26 cellular contexts compared by ENCODE assay signal in genomic region chr11:32902089-32902665, GRCh38. TPM values are rescaled to one million over a fixed set of nuclear protein-coding genes. Genes with fewer than 3 reads are reported as not detected.
DNase-seq lines count a peak whose midpoint lies in the region; ATAC-seq, FAIRE-seq and TF ChIP-seq lines count a peak whose summit lies in the region.
"Had no signal": no experiment of that assay in that cellular context is flagged by ENCODE, and none has a peak within 500 bp of the region (broad histone marks: within the 10 kb centered on the region; RNA-seq: fewer than 3 reads in every experiment).

No MANE protein-coding gene starts in this region.

- H4K20me1 ChIP-seq in BLaER1 treated with 17β-estradiol and CSF1 and Interleukin-3, amounts not matched to agents 10 nM and 100 nM = peaks cover 56 to 91% (median 83%) of the 10 kb centered on the region in 11 experiments; a peak in 21 of 22 replicates

- in situ Hi-C loops in G401 (cut with HindIII; ENCODE audit: low sequenced_read_pairs) = no loop called here

- peak; percentile 36 for FAIRE-seq in bronchial epithelial cell (lab: Jason Lieb, UNC)

- TF ChIP-seq CTCF in bronchial epithelial cell (IDR thresholded peaks at IDR 0.05; ENCODE audit: insufficient read depth, low read length, severe bottlenecking) (no peak), lower lobe of right lung (IDR thresholded peaks at IDR 0.05) (no peak)

- H3K9ac ChIP-seq in BLaER1 treated with 17β-estradiol and CSF1 and Interleukin-3, amounts not matched to agents 10 nM and 100 nM = no peak overlapping the region
- H3K9ac ChIP-seq: SK-N-SH had no signal

- H3K27me3 ChIP-seq in BLaER1 treated with 17β-estradiol and CSF1 and Interleukin-3, amounts not matched to agents 10 nM and 100 nM = no peaks in the 10 kb centered on the region
- H3K27me3 ChIP-seq in bronchial epithelial cell (ENCODE audit: control insufficient read depth, insufficient read depth, low read length) (no peaks in the 10 kb centered on the region), lower lobe of right lung (ENCODE audit: low read depth) (no peaks in the 10 kb centered on the region)
- H3K27me3 ChIP-seq: heart left ventricle, ovary had no signal

- intact Hi-C loops in lower lobe of right lung (cut with DNase I) = no loop called here

- peak overlapping the region in 9 of 11 experiments; percentile 24 to 77 (median 63); a peak in 17 of 22 replicates for H3K4me2 ChIP-seq in BLaER1 treated with 17β-estradiol and CSF1 and Interleukin-3, amounts not matched to agents 10 nM and 100 nM
- H3K4me2 ChIP-seq: SK-N-SH, smooth muscle cell had no signal

- no peak overlapping the region; a peak in 1 of 20 replicates for H3K4me3 ChIP-seq in BLaER1 treated with 17β-estradiol and CSF1 and Interleukin-3, amounts not matched to agents 10 nM and 100 nM
- H3K4me3 ChIP-seq in bronchial epithelial cell (ENCODE audit: low read depth, low read length) (no peak overlapping the region), lower lobe of right lung (no peak overlapping the region)
- H3K4me3 ChIP-seq: heart left ventricle, mucosa of descending colon, ovary, smooth muscle cell had no signal

- H3K4me1 ChIP-seq in BLaER1 treated with 17β-estradiol and CSF1 and Interleukin-3, amounts not matched to agents 10 nM and 100 nM = peaks cover 0 to 50% (median 13%) of the 10 kb centered on the region in 10 experiments; a peak in 16 of 20 replicates
- peaks cover 26% of the 10 kb centered on the region for H3K4me1 ChIP-seq in lower lobe of right lung

- no peak overlapping the region for H3K27ac ChIP-seq in BLaER1 treated with 17β-estradiol and CSF1 and Interleukin-3, amounts not matched to agents 10 nM and 100 nM
- no peak overlapping the region for H3K27ac ChIP-seq in lower lobe of right lung
- H3K27ac ChIP-seq: heart left ventricle, ovary had no signal

- DNase-seq in HPDE6-E6E7 (ENCODE audit: extremely low spot score) (peak; percentile 20), bronchial epithelial cell (ENCODE audit: low read depth) (peak; percentile 59), lower lobe of right lung (peak; percentile 68), NCI-H345 treated with DMSO at 0.1 percent for 48 hours (lab: John Stamatoyannopoulos, UW; ENCODE audit: unreplicated experiment) (no peak), G401 (ENCODE audit: low spot score) (no peak)
- DNase-seq: activated B cell treated with CpG ODN at 0.5 μM for 24 hours; activated CD4-positive, alpha-beta T cell treated with anti-CD3 and anti-CD28 coated beads, Interleukin-2, amount 50 U/mL, for 4 hours; activated CD8-positive, alpha-beta memory T cell treated with anti-CD3 and anti-CD28 coated beads, Interleukin-2, amount 50 U/mL, for 48 hours; caudate nucleus; CD4-positive, CD25-positive, alpha-beta regulatory T cell; dermis blood vessel endothelial cell; EL; heart left ventricle; HFFc6; mucosa of descending colon; NCI-H146; NCI-H2171; NCI-H526; ovary; retina; SK-N-SH; stimulated activated CD4-positive, alpha-beta T cell treated with anti-CD3 and anti-CD28 coated beads, Interleukin-2, amount 100 ng/mL, for 24 hours had no signal

- H3K9me3 ChIP-seq in BLaER1 treated with 17β-estradiol and CSF1 and Interleukin-3, amounts not matched to agents 10 nM and 100 nM (replicated peaks in 1 of 11) = peaks cover 0 to 7% (median 5%) of the 10 kb centered on the region in 11 experiments; a peak in 5 of 22 replicates
- H3K9me3 ChIP-seq in lower lobe of right lung = no peaks in the 10 kb centered on the region
- H3K9me3 ChIP-seq: heart left ventricle, mucosa of descending colon, ovary, SK-N-SH had no signal

- peaks cover 3 to 91% (median 70%) of the 10 kb centered on the region in 11 experiments; a peak in 20 of 22 replicates for H3K36me3 ChIP-seq in BLaER1 treated with 17β-estradiol and CSF1 and Interleukin-3, amounts not matched to agents 10 nM and 100 nM
- H3K36me3 ChIP-seq in bronchial epithelial cell (ENCODE audit: control insufficient read depth, insufficient read depth, low read length) (no peaks in the 10 kb centered on the region), lower lobe of right lung (no peaks in the 10 kb centered on the region)
- H3K36me3 ChIP-seq: ovary had no signal

- ATAC-seq in lower lobe of right lung (peak; percentile 63 to 81), GM19467 (IDR thresholded peaks at IDR 0.05; ENCODE audit: unreplicated experiment) (no peak)
- ATAC-seq: activated T-helper 17 cell treated with anti-CD3 and anti-CD28 coated beads, Interleukin-2, amount 50 U/mL, for 72 hours had no signal

RNA-seq across cellular contexts. Expression of gene QSER1, which starts 9.6 kb away (rescaled TPM):
- total RNA-seq in bronchial epithelial cell (11.1 and 13.2 TPM in 2 replicates), lower lobe of right lung (27.6 TPM)
- 10.6 and 16.6 TPM in 2 replicates for total RNA-seq in G401 (2014; rRNA removed; shearing (Covaris generic))

Comparison
In these comparisons a context has a peak if more than half of its experiments do, and no peak if none do; other contexts are left out.
1. DNase-seq: peak in HPDE6-E6E7 (single experiment), bronchial epithelial cell (single experiment) and lower lobe of right lung (single experiment); none in NCI-H345 treated with DMSO at 0.1 percent for 48 hours (single experiment) and G401 (single experiment).